Comparison of ENCODE assay signal across 8 cellular contexts in the genomic region with DNA sequence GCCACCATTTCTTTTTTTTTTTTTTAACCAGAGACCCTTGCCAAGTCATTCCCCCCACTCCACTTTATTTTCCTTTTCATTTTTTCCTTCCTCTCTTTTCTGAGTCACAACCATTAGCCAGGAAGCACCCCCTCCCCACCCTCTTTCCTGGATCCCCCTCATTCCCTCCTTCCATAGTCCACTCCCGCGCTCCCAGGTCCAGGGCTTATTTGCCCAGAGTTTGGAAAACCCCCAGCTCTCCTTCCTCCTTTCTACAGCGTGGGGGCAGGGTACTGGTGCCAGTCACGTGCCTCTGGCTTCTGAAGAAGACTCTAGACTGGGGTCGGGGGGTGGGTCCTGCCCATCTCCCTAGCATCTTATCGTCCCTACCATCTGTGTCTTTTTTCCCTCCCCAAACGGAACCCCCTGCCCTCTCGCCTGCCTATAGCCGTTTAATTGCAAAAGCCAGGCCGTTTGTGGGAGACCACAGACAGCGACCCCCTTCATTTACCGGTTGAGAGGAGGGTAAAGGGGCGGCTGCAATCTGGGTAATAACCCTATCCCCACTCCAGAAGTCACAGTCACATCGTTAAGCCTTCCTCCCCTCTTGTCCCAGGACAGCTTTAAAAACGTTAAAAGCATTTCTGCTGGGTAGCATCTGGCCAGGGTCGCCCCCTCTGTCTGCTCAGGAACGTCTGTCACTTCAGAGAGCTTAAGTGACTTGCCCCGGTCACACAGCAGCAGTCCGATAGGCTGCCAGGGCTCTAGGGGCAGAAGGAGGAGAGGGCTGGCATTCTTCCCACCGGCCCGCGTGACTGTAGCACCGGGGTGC. TPM values are rescaled to one million over a fixed set of nuclear protein-coding genes. Genes with fewer than 3 reads are reported as not detected.
DNase-seq lines count a peak whose midpoint lies in the region; FAIRE-seq and TF ChIP-seq lines count a peak whose summit lies in the region.

No MANE protein-coding gene starts in this region.

- H3K36me3 ChIP-seq in keratinocyte (ENCODE audit: control insufficient read depth in 2 of 2, extremely low read depth in 1 of 2, insufficient read depth in 2 of 2, low read length in 2 of 2) = peaks cover 19 to 31% of the 10 kb centered on the region in 2 experiments
- peaks cover 28 to 32% (median 29%) of the 10 kb centered on the region in 4 donors for H3K36me3 ChIP-seq in stomach

- H3K79me2 ChIP-seq in keratinocyte (ENCODE audit: control insufficient read depth, insufficient read depth, low read length) = peaks cover 50% of the 10 kb centered on the region

- WGBS in stomach, 5 donors = 2 to 5% (median 4%) methylated on average over 20 to 23 of the region's 23 CpGs

- TF ChIP-seq POLR2A in stomach (IDR thresholded peaks at IDR 0.05) (no peak), GM12891 (IDR thresholded peaks at IDR 0.05; ENCODE audit: low read depth, low read length) (no peak)

- TF ChIP-seq EP300 in stomach (IDR thresholded peaks at IDR 0.05) = no peak

- dilution Hi-C loops in keratinocyte (cut with MboI; ENCODE audit: extremely low pct_ligation_motif_present, low sequenced_read_pairs) = no loop called here

- no peaks in the 10 kb centered on the region for H3K27me3 ChIP-seq in keratinocyte (ENCODE audit: control insufficient read depth, extremely low read depth, insufficient read depth, low read length)
- no peaks in the 10 kb centered on the region for H3K27me3 ChIP-seq in stomach

- H3K27ac ChIP-seq in angular gyrus (ENCODE audit: low read depth, low read length) (peak overlapping the region; percentile 56), keratinocyte (ENCODE audit: control insufficient read depth, insufficient read depth, low read length) (peak overlapping the region; percentile 72), stomach (peak overlapping the region; percentile 50 to 96 (median 94))

- TF ChIP-seq CTCF in keratinocyte (optimal IDR thresholded peaks at IDR 0.05 in 1 of 3, IDR thresholded peaks at IDR 0.05 in 1 of 3, conservative IDR thresholded peaks at IDR 0.05 in 1 of 3; ENCODE audit: extremely low read depth in 1 of 3, insufficient read depth in 2 of 3, low read length in 3 of 3) (no peak), stomach (IDR thresholded peaks at IDR 0.05) (no peak)

- DNase-seq in CMK (ENCODE audit: low read depth) (peak; percentile 99), H4 (ENCODE audit: low spot score) (peak; percentile 69), NCI-H526 treated with DMSO at 0.1 percent for 48 hours (lab: John Stamatoyannopoulos, UW) (peak; percentile 49), keratinocyte (ENCODE audit: low read depth, low spot score) (no peak), stomach (peak; percentile 68), GM12891 (ENCODE audit: insufficient read length, low spot score) (no peak), GM03348 (ENCODE audit: low spot score) (no peak)

- FAIRE-seq in keratinocyte (lab: Jason Lieb, UNC) = no peak
- no peak for FAIRE-seq in GM12891 (lab: Jason Lieb, UNC)

- H3K9me1 ChIP-seq in keratinocyte (ENCODE audit: control insufficient read depth, extremely low read depth, insufficient read depth, low read length) = peaks cover 2% of the 10 kb centered on the region

- H3K9me3 ChIP-seq in keratinocyte (ENCODE audit: control insufficient read depth, low read depth, low read length) (no peaks in the 10 kb centered on the region), stomach (no peaks in the 10 kb centered on the region)

- H3K9ac ChIP-seq in keratinocyte (ENCODE audit: control insufficient read depth, extremely low read depth, insufficient read depth, low read length) = peak overlapping the region; percentile 81

- intact Hi-C loops in stomach (cut with DNase I; ENCODE audit: low total_unique reads) = loop anchor here (10.0 kb wide), 1 partner anchor 53 kb away; the partner anchor contains the start of genes DNASE2 and KLF1

- peaks cover 19% of the 10 kb centered on the region for H4K20me1 ChIP-seq in keratinocyte (ENCODE audit: control insufficient read depth, extremely low read depth, insufficient read depth, low read length)

- H3K4me3 ChIP-seq in keratinocyte (ENCODE audit: control insufficient read depth in 2 of 3, extremely low read depth in 1 of 3, insufficient read depth in 2 of 3, low read depth in 1 of 3, low read length in 3 of 3) (peak overlapping the region; percentile 46 to 99 (median 95)), stomach (peak overlapping the region; percentile 89 to 100 (median 98))

- peaks cover 26% of the 10 kb centered on the region for H3K4me1 ChIP-seq in keratinocyte (ENCODE audit: control insufficient read depth, extremely low read depth, insufficient read depth, low read length)
- peaks cover 38 to 63% (median 55%) of the 10 kb centered on the region in 4 donors for H3K4me1 ChIP-seq in stomach

- H3K4me2 ChIP-seq in keratinocyte (ENCODE audit: control insufficient read depth, extremely low read depth, insufficient read depth, low read depth, low read length) = peak overlapping the region; percentile 83

- peak overlapping the region; percentile 68 for H2AFZ ChIP-seq in keratinocyte (ENCODE audit: control insufficient read depth, low read length)

TF ChIP-seq in GM12891, 5 proteins besides CTCF, POLR2A, EP300 and RAD21 (continues in another document):
- TF ChIP-seq POU2F2 (IDR thresholded peaks at IDR 0.05; ENCODE audit: low read depth, low read length) (no peak), POLR2AphosphoS5 (IDR thresholded peaks at IDR 0.05; ENCODE audit: low read depth, low read length) (no peak)

RNA-seq across cellular contexts. Expression of gene CALR, which starts 1.0 kb away (rescaled TPM):
- total RNA-seq in H4 (2014; rRNA removed; shearing (Covaris generic)) = 1,463 and 1,526 TPM in 2 replicates
- polyA plus RNA-seq in keratinocyte = 785 to 1,497 TPM (median 899 TPM) in 3 replicates
- 690 TPM for polyA plus RNA-seq in keratinocyte (2011; ENCODE audit: low read depth)
- 541 and 590 TPM in 2 replicates for polyA plus RNA-seq in keratinocyte (2011; cell fraction: cytosol; rRNA removed)
- 847 and 916 TPM in 2 replicates for polyA plus RNA-seq in keratinocyte (2011; cell fraction: nucleus; rRNA removed)
- polyA plus RNA-seq in keratinocyte (2012; ENCODE audit: low replicate concordance) = 591 and 1,352 TPM in 2 replicates
- polyA minus RNA-seq in keratinocyte = 878 to 1,487 TPM (median 945 TPM) in 3 replicates
- polyA minus RNA-seq in keratinocyte (2011; cell fraction: cytosol; rRNA and poly(A)+ RNA removed) = 831 TPM
- polyA minus RNA-seq in keratinocyte (2011; cell fraction: nucleus; rRNA and poly(A)+ RNA removed) = 464 and 627 TPM in 2 replicates
- 100 to 1,000 TPM; 337 to 947 (median 504) TPM for total RNA-seq in stomach
- 100 to 1,000 TPM in 2 of 3 donors, 10 to 100 TPM in 1; 71.2 to 236 (median 158) TPM for polyA plus RNA-seq in stomach
- polyA plus RNA-seq in GM12891 (2012; ENCODE audit: low read depth, missing spikeins) = 578 TPM

RNA-seq across cellular contexts. Expression of gene FARSA, which starts 3.9 kb away (rescaled TPM):
- 59.4 and 90.9 TPM in 2 replicates for total RNA-seq in H4 (2014; rRNA removed; shearing (Covaris generic))
- polyA plus RNA-seq in keratinocyte (29.9 to 68.7 TPM (median 30.9 TPM) in 3 replicates), stomach (10 to 100 TPM; 34.7 to 40.3 (median 39.4) TPM)
- 22.0 TPM for polyA plus RNA-seq in keratinocyte (2011; ENCODE audit: low read depth)
- polyA plus RNA-seq in keratinocyte (2011; cell fraction: cytosol; rRNA removed) = 24.6 and 39.9 TPM in 2 replicates
- polyA plus RNA-seq in keratinocyte (2011; cell fraction: nucleus; rRNA removed) = 64.7 and 72.5 TPM in 2 replicates
- 49.0 and 90.2 TPM in 2 replicates for polyA plus RNA-seq in keratinocyte (2012; ENCODE audit: low replicate concordance)
- polyA minus RNA-seq in keratinocyte = 25.3 to 136 TPM (median 29.6 TPM) in 3 replicates
- polyA minus RNA-seq in keratinocyte (2011; cell fraction: cytosol; rRNA and poly(A)+ RNA removed) = 30.7 TPM
- 16.6 and 19.2 TPM in 2 replicates for polyA minus RNA-seq in keratinocyte (2011; cell fraction: nucleus; rRNA and poly(A)+ RNA removed)
- total RNA-seq in stomach = 100 to 1,000 TPM in 1 of 5 donors, 10 to 100 TPM in 4; 27.2 to 125 (median 51.9) TPM
- polyA plus RNA-seq in GM12891 (2012; ENCODE audit: low read depth, missing spikeins) = 73.3 TPM

RNA-seq across cellular contexts. Expression of gene RAD23A, which starts 8.2 kb away (rescaled TPM):
- 209 and 217 TPM in 2 replicates for total RNA-seq in H4 (2014; rRNA removed; shearing (Covaris generic))
- polyA plus RNA-seq in keratinocyte = 20.3 to 63.3 TPM (median 23.7 TPM) in 3 replicates
- 51.3 TPM for polyA plus RNA-seq in keratinocyte (2011; ENCODE audit: low read depth)
- polyA plus RNA-seq in keratinocyte (2011; cell fraction: cytosol; rRNA removed) = 31.9 and 74.2 TPM in 2 replicates
- 31.8 and 38.2 TPM in 2 replicates for polyA plus RNA-seq in keratinocyte (2011; cell fraction: nucleus; rRNA removed)
- polyA plus RNA-seq in keratinocyte (2012; ENCODE audit: low replicate concordance) = 106 and 107 TPM in 2 replicates
- 24.7 to 169 TPM (median 25.4 TPM) in 3 replicates for polyA minus RNA-seq in keratinocyte
- 84.4 TPM for polyA minus RNA-seq in keratinocyte (2011; cell fraction: cytosol; rRNA and poly(A)+ RNA removed)
- 13.9 and 16.0 TPM in 2 replicates for polyA minus RNA-seq in keratinocyte (2011; cell fraction: nucleus; rRNA and poly(A)+ RNA removed)
- 100 to 1,000 TPM in 3 of 5 donors, 10 to 100 TPM in 2; 44.1 to 144 (median 103) TPM for total RNA-seq in stomach
- 100 to 1,000 TPM; 101 to 141 (median 106) TPM for polyA plus RNA-seq in stomach
- polyA plus RNA-seq in GM12891 (2012; ENCODE audit: low read depth, missing spikeins) = 108 TPM

RNA-seq across cellular contexts. Expression of gene SYCE2, which starts 18.4 kb away (rescaled TPM):
- total RNA-seq in H4 (2014; rRNA removed; shearing (Covaris generic)) = 1.6 and 2.5 TPM in 2 replicates
- polyA plus RNA-seq in keratinocyte = 0.07 to 0.10 TPM in 2 of 3 replicates, not detected in the other
- polyA plus RNA-seq in keratinocyte (2011; ENCODE audit: low read depth) = 0.92 TPM
- 0.08 TPM in 1 of 2 replicates, not detected in the other for polyA plus RNA-seq in keratinocyte (2011; cell fraction: cytosol; rRNA removed)
- polyA plus RNA-seq in keratinocyte (2011; cell fraction: nucleus; rRNA removed) = 0.15 and 0.19 TPM in 2 replicates
- polyA plus RNA-seq in keratinocyte (2012; ENCODE audit: low replicate concordance) = 0.11 and 1.2 TPM in 2 replicates
- polyA minus RNA-seq in keratinocyte = not detected in 3 replicates
- not detected for polyA minus RNA-seq in keratinocyte (2011; cell fraction: cytosol; rRNA and poly(A)+ RNA removed)
- not detected in 2 replicates for polyA minus RNA-seq in keratinocyte (2011; cell fraction: nucleus; rRNA and poly(A)+ RNA removed)
- not detected for total RNA-seq in stomach
- polyA plus RNA-seq in stomach = under 1 TPM in 1 of 3 donors, not detected in 2; 0.23 TPM
- 2.5 TPM for polyA plus RNA-seq in GM12891 (2012; ENCODE audit: low read depth, missing spikeins)

RNA-seq across cellular contexts. Expression of gene GADD45GIP1, which starts 19.6 kb away (rescaled TPM):
- 46.3 and 47.4 TPM in 2 replicates for total RNA-seq in H4 (2014; rRNA removed; shearing (Covaris generic))
- 27.8 to 38.4 TPM (median 35.5 TPM) in 3 replicates for polyA plus RNA-seq in keratinocyte
- 22.7 TPM for polyA plus RNA-seq in keratinocyte (2011; ENCODE audit: low read depth)
- polyA plus RNA-seq in keratinocyte (2011; cell fraction: cytosol; rRNA removed) = 10.8 and 29.0 TPM in 2 replicates
- 9.8 and 10.6 TPM in 2 replicates for polyA plus RNA-seq in keratinocyte (2011; cell fraction: nucleus; rRNA removed)
- polyA plus RNA-seq in keratinocyte (2012; ENCODE audit: low replicate concordance) = 18.1 and 56.9 TPM in 2 replicates
- 4.4 to 9.0 TPM (median 4.6 TPM) in 3 replicates for polyA minus RNA-seq in keratinocyte
- polyA minus RNA-seq in keratinocyte (2011; cell fraction: cytosol; rRNA and poly(A)+ RNA removed) = 43.2 TPM
- polyA minus RNA-seq in keratinocyte (2011; cell fraction: nucleus; rRNA and poly(A)+ RNA removed) = 2.9 and 3.7 TPM in 2 replicates
- 10 to 100 TPM in 4 of 5 donors, 1 to 10 TPM in 1; 1.8 to 93.3 (median 25.9) TPM for total RNA-seq in stomach
- polyA plus RNA-seq in stomach = 10 to 100 TPM; 59.0 to 75.4 (median 61.8) TPM
- polyA plus RNA-seq in GM12891 (2012; ENCODE audit: low read depth, missing spikeins) = 38.0 TPM

Comparison
In these comparisons a context has a peak if more than half of its experiments do, and no peak if none do; other contexts are left out.
1. DNase-seq: peak in CMK (single experiment), H4 (single experiment), NCI-H526 treated with DMSO at 0.1 percent for 48 hours (single experiment) and stomach (single experiment); none in keratinocyte (single experiment), GM12891 (single experiment) and GM03348 (single experiment).
2. Peak in every context shown above with its lines, with median percentiles within 50 percentile points of each other: H3K27ac ChIP-seq.